In genomic region chr1:175715791-175716190, GRCh38 we compare ENCODE assay signal across 23 cellular contexts. TPM values are rescaled to one million over a fixed set of nuclear protein-coding genes. Genes with fewer than 3 reads are reported as not detected.
"Had no signal": no experiment of that assay in that cellular context is flagged by ENCODE, and none has a peak within 500 bp of the region (broad histone marks: within the 10 kb centered on the region; RNA-seq: fewer than 3 reads in every experiment).

No MANE protein-coding gene starts in this region.

- H3K9me3 Mint-ChIP-seq: dendritic cell treated with granulocyte-macrophage colony-stimulating factor and Interleukin-4, amounts not matched to agents 40 ng/mL and 50 ng/mL, for 4 days; nephron progenitor cell; stimulated activated effector memory CD8-positive, alpha-beta T cell treated with anti-CD3 and anti-CD28 coated beads, Interleukin-12 subunit alpha, Interleukin-12 subunit beta, amount 100 ng/mL, for 72 hours; type B pancreatic cell had no signal

- H3K27ac Mint-ChIP-seq: dendritic cell treated with granulocyte-macrophage colony-stimulating factor and Interleukin-4, amounts not matched to agents 40 ng/mL and 50 ng/mL, for 4 days; naive thymus-derived CD8-positive, alpha-beta T cell; nephron progenitor cell; stimulated activated effector memory CD8-positive, alpha-beta T cell treated with anti-CD3 and anti-CD28 coated beads, Interleukin-12 subunit alpha, Interleukin-12 subunit beta, amount 100 ng/mL, for 72 hours; type B pancreatic cell had no signal

- ATAC-seq: left ventricle myocardium superior; lower lobe of right lung; naive thymus-derived CD8-positive, alpha-beta T cell; right cardiac atrium; stimulated activated effector memory CD8-positive, alpha-beta T cell treated with anti-CD3 and anti-CD28 coated beads, Interleukin-12 subunit alpha, Interleukin-12 subunit beta, amount 100 ng/mL, for 72 hours had no signal

- H3K4me1 Mint-ChIP-seq: naive thymus-derived CD8-positive, alpha-beta T cell; nephron progenitor cell; stimulated activated effector memory CD8-positive, alpha-beta T cell treated with anti-CD3 and anti-CD28 coated beads, Interleukin-12 subunit alpha, Interleukin-12 subunit beta, amount 100 ng/mL, for 72 hours had no signal

- H3K36me3 Mint-ChIP-seq: naive thymus-derived CD8-positive, alpha-beta T cell; stimulated activated effector memory CD8-positive, alpha-beta T cell treated with anti-CD3 and anti-CD28 coated beads, Interleukin-12 subunit alpha, Interleukin-12 subunit beta, amount 100 ng/mL, for 72 hours; type B pancreatic cell had no signal

- DNase-seq: colonic mucosa; effector memory CD4-positive, alpha-beta T cell; esophagus squamous epithelium; foreskin melanocyte; left ventricle myocardium superior; lower lobe of right lung; naive thymus-derived CD8-positive, alpha-beta T cell; nephron progenitor cell; right cardiac atrium; sigmoid colon; stimulated activated CD4-positive, alpha-beta T cell treated with anti-CD3 and anti-CD28 coated beads, Interleukin-2, amount 100 ng/mL, for 24 hours; stimulated activated CD4-positive, alpha-beta T cell treated with anti-CD3 and anti-CD28 coated beads, Interleukin-4, amount 100 ng/mL, for 24 hours; stimulated activated naive CD4-positive, alpha-beta T cell treated with Interleukin-2 at 50 U/mL for 16 hours; testis; tibial artery had no signal

- H3K27me3 Mint-ChIP-seq: dendritic cell treated with granulocyte-macrophage colony-stimulating factor and Interleukin-4, amounts not matched to agents 40 ng/mL and 50 ng/mL, for 4 days had no signal

- H3K4me3 Mint-ChIP-seq: dendritic cell treated with granulocyte-macrophage colony-stimulating factor and Interleukin-4, amounts not matched to agents 40 ng/mL and 50 ng/mL, for 4 days; naive thymus-derived CD8-positive, alpha-beta T cell; nephron progenitor cell; stimulated activated effector memory CD8-positive, alpha-beta T cell treated with anti-CD3 and anti-CD28 coated beads, Interleukin-12 subunit alpha, Interleukin-12 subunit beta, amount 100 ng/mL, for 72 hours; type B pancreatic cell had no signal

RNA-seq across cellular contexts. Expression of gene TNR, which starts 27.6 kb away (rescaled TPM):
- total RNA-seq: epithelial cell of proximal tubule; esophagus squamous epithelium; left ventricle myocardium superior; mesenteric fat pad; myocyte; naive thymus-derived CD8-positive, alpha-beta T cell; osteocyte; prostate gland had no signal
